In the genomic region with DNA sequence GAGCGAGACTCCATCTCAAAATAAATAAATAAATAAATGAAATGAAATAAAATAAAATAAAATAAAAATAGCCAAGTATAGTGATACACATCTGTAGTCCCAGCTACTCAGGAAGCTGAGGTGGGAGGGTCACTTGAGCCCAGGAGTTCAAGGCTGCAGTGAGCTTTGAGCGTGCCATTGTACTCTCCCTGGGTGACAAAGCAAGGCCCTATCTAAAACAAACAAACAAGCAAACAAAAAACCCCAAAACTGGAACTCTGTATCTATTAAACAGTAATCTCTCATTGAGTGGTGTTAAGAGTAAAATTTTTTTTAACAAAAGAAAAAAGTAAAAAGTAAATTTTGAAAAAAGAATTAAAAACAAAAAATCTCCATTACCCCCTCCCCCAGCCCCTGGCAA, we compare ENCODE assay signal across 2 cellular contexts.
TF ChIP-seq lines count a peak whose summit lies in the region.

No MANE protein-coding gene starts in this region.

TF ChIP-seq in HepG2, 621 proteins besides CTCF, POLR2A, EP300 and RAD21 (continues in another document):
- TF ChIP-seq ZNF430 (CRISPR knock-in tag; IDR thresholded peaks at IDR 0.05) = no peak
- no peak for TF ChIP-seq SOX6 (IDR thresholded peaks at IDR 0.05)
- TF ChIP-seq SOX6 (CRISPR knock-in tag; IDR thresholded peaks at IDR 0.05) = peak; percentile 86
- TF ChIP-seq AGO1 (IDR thresholded peaks at IDR 0.05; ENCODE audit: low read depth, low read length, poor library complexity, severe bottlenecking) = no peak
- no peak for TF ChIP-seq NR1H2 (CRISPR knock-in tag; IDR thresholded peaks at IDR 0.05; ENCODE audit: borderline replicate concordance, low read depth)
- TF ChIP-seq TCF12 (IDR thresholded peaks at IDR 0.05) = no peak
- no peak for TF ChIP-seq TCF12 (CRISPR knock-in tag; IDR thresholded peaks at IDR 0.05)
- no peak for TF ChIP-seq POLR2AphosphoS2 (IDR thresholded peaks at IDR 0.05; ENCODE audit: low read depth, low read length)
- no peak for TF ChIP-seq ZBTB42 (CRISPR knock-in tag; IDR thresholded peaks at IDR 0.05)
- no peak for TF ChIP-seq ZNF652 (CRISPR knock-in tag; IDR thresholded peaks at IDR 0.05; ENCODE audit: borderline replicate concordance, low read depth)
- TF ChIP-seq TEAD2 (CRISPR knock-in tag; IDR thresholded peaks at IDR 0.05) = no peak
- TF ChIP-seq, protein P1, sequence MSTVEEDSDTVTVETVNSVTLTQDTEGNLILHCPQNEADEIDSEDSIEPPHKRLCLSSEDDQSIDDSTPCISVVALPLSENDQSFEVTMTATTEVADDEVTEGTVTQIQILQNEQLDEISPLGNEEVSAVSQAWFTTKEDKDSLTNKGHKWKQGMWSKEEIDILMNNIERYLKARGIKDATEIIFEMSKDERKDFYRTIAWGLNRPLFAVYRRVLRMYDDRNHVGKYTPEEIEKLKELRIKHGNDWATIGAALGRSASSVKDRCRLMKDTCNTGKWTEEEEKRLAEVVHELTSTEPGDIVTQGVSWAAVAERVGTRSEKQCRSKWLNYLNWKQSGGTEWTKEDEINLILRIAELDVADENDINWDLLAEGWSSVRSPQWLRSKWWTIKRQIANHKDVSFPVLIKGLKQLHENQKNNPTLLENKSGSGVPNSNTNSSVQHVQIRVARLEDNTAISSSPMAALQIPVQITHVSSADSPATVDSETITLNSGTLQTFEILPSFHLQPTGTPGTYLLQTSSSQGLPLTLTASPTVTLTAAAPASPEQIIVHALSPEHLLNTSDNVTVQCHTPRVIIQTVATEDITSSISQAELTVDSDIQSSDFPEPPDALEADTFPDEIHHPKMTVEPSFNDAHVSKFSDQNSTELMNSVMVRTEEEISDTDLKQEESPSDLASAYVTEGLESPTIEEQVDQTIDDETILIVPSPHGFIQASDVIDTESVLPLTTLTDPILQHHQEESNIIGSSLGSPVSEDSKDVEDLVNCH (CRISPR knock-in tag; IDR thresholded peaks at IDR 0.05) = no peak
- 0 out of 2 replicates have a peak, but pooled peaks have one; percentile 40 for TF ChIP-seq FOXP1 (IDR thresholded peaks at IDR 0.05)
- TF ChIP-seq FOXP1 (CRISPR knock-in tag; IDR thresholded peaks at IDR 0.05) = peak; percentile 76
- no peak for TF ChIP-seq MTA1 (CRISPR knock-in tag; IDR thresholded peaks at IDR 0.05; ENCODE audit: borderline replicate concordance)
- TF ChIP-seq SPEN (CRISPR knock-in tag; IDR thresholded peaks at IDR 0.05; ENCODE audit: low read depth) = no peak
- no peak for TF ChIP-seq HDAC6 (IDR thresholded peaks at IDR 0.05; ENCODE audit: low read depth, low read length)
- no peak for TF ChIP-seq ZNF879 (CRISPR knock-in tag; IDR thresholded peaks at IDR 0.05)
- TF ChIP-seq HMGA1 (CRISPR knock-in tag; conservative IDR thresholded peaks at IDR 0.05) = no peak
- no peak for TF ChIP-seq HOXA5 (CRISPR knock-in tag; IDR thresholded peaks at IDR 0.05)
- TF ChIP-seq, protein P2, sequence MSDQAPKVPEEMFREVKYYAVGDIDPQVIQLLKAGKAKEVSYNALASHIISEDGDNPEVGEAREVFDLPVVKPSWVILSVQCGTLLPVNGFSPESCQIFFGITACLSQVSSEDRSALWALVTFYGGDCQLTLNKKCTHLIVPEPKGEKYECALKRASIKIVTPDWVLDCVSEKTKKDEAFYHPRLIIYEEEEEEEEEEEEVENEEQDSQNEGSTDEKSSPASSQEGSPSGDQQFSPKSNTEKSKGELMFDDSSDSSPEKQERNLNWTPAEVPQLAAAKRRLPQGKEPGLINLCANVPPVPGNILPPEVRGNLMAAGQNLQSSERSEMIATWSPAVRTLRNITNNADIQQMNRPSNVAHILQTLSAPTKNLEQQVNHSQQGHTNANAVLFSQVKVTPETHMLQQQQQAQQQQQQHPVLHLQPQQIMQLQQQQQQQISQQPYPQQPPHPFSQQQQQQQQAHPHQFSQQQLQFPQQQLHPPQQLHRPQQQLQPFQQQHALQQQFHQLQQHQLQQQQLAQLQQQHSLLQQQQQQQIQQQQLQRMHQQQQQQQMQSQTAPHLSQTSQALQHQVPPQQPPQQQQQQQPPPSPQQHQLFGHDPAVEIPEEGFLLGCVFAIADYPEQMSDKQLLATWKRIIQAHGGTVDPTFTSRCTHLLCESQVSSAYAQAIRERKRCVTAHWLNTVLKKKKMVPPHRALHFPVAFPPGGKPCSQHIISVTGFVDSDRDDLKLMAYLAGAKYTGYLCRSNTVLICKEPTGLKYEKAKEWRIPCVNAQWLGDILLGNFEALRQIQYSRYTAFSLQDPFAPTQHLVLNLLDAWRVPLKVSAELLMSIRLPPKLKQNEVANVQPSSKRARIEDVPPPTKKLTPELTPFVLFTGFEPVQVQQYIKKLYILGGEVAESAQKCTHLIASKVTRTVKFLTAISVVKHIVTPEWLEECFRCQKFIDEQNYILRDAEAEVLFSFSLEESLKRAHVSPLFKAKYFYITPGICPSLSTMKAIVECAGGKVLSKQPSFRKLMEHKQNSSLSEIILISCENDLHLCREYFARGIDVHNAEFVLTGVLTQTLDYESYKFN (CRISPR knock-in tag; conservative IDR thresholded peaks at IDR 0.05) = peak; percentile 59
- no peak for TF ChIP-seq ZNF263 (CRISPR knock-in tag; IDR thresholded peaks at IDR 0.05)
- no peak for TF ChIP-seq MATR3 (CRISPR knock-in tag; IDR thresholded peaks at IDR 0.05)
- 0 out of 4 replicates have a peak, but pooled peaks of 1 of the 2 experiments have one; percentile 48 for TF ChIP-seq NR2F1 (CRISPR knock-in tag; IDR thresholded peaks at IDR 0.05)
- no peak for TF ChIP-seq ZNF703 (CRISPR knock-in tag; IDR thresholded peaks at IDR 0.05; ENCODE audit: borderline replicate concordance)
- no peak for TF ChIP-seq ZNF577 (CRISPR knock-in tag; IDR thresholded peaks at IDR 0.05; ENCODE audit: borderline replicate concordance, low read depth)
- no peak for TF ChIP-seq TOPORS (CRISPR knock-in tag; IDR thresholded peaks at IDR 0.05)
- TF ChIP-seq, protein P3, sequence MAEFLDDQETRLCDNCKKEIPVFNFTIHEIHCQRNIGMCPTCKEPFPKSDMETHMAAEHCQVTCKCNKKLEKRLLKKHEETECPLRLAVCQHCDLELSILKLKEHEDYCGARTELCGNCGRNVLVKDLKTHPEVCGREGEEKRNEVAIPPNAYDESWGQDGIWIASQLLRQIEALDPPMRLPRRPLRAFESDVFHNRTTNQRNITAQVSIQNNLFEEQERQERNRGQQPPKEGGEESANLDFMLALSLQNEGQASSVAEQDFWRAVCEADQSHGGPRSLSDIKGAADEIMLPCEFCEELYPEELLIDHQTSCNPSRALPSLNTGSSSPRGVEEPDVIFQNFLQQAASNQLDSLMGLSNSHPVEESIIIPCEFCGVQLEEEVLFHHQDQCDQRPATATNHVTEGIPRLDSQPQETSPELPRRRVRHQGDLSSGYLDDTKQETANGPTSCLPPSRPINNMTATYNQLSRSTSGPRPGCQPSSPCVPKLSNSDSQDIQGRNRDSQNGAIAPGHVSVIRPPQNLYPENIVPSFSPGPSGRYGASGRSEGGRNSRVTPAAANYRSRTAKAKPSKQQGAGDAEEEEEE (CRISPR knock-in tag; IDR thresholded peaks at IDR 0.05; ENCODE audit: borderline replicate concordance) = no peak
- TF ChIP-seq POLR2G (IDR thresholded peaks at IDR 0.05; ENCODE audit: low read depth, low read length) = no peak
- no peak for TF ChIP-seq MAFK (conservative IDR thresholded peaks at IDR 0.05 in 1 of 2, IDR thresholded peaks at IDR 0.05 in 1 of 2; ENCODE audit: low read length in 2 of 2)
- TF ChIP-seq NPAS2 (CRISPR knock-in tag; IDR thresholded peaks at IDR 0.05; ENCODE audit: borderline replicate concordance) = no peak
- TF ChIP-seq ZKSCAN1 (IDR thresholded peaks at IDR 0.05; ENCODE audit: low read length) = no peak
- TF ChIP-seq ARNT2 (CRISPR knock-in tag; IDR thresholded peaks at IDR 0.05; ENCODE audit: low read depth) = no peak

TF ChIP-seq in K562, 482 proteins besides CTCF, POLR2A, EP300 and RAD21:
- peak; percentile 57 for TF ChIP-seq ARID1B (IDR thresholded peaks at IDR 0.05)
- TF ChIP-seq SMARCA4 (IDR thresholded peaks at IDR 0.05) = 0 out of 2 replicates have a peak, but pooled peaks have one; percentile 33
- TF ChIP-seq SRSF9 (IDR thresholded peaks at IDR 0.05; ENCODE audit: borderline replicate concordance, low read depth, low read length) = no peak
- TF ChIP-seq, protein P4, sequence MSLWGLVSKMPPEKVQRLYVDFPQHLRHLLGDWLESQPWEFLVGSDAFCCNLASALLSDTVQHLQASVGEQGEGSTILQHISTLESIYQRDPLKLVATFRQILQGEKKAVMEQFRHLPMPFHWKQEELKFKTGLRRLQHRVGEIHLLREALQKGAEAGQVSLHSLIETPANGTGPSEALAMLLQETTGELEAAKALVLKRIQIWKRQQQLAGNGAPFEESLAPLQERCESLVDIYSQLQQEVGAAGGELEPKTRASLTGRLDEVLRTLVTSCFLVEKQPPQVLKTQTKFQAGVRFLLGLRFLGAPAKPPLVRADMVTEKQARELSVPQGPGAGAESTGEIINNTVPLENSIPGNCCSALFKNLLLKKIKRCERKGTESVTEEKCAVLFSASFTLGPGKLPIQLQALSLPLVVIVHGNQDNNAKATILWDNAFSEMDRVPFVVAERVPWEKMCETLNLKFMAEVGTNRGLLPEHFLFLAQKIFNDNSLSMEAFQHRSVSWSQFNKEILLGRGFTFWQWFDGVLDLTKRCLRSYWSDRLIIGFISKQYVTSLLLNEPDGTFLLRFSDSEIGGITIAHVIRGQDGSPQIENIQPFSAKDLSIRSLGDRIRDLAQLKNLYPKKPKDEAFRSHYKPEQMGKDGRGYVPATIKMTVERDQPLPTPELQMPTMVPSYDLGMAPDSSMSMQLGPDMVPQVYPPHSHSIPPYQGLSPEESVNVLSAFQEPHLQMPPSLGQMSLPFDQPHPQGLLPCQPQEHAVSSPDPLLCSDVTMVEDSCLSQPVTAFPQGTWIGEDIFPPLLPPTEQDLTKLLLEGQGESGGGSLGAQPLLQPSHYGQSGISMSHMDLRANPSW (CRISPR knock-in tag; IDR thresholded peaks at IDR 0.05) = no peak
- 0 out of 2 replicates have a peak, but pooled peaks have one; percentile 14 for TF ChIP-seq NFE2 (IDR thresholded peaks at IDR 0.05; ENCODE audit: low read depth)
- no peak for TF ChIP-seq ZNF444 (CRISPR knock-in tag; IDR thresholded peaks at IDR 0.05)
- TF ChIP-seq, protein P5, sequence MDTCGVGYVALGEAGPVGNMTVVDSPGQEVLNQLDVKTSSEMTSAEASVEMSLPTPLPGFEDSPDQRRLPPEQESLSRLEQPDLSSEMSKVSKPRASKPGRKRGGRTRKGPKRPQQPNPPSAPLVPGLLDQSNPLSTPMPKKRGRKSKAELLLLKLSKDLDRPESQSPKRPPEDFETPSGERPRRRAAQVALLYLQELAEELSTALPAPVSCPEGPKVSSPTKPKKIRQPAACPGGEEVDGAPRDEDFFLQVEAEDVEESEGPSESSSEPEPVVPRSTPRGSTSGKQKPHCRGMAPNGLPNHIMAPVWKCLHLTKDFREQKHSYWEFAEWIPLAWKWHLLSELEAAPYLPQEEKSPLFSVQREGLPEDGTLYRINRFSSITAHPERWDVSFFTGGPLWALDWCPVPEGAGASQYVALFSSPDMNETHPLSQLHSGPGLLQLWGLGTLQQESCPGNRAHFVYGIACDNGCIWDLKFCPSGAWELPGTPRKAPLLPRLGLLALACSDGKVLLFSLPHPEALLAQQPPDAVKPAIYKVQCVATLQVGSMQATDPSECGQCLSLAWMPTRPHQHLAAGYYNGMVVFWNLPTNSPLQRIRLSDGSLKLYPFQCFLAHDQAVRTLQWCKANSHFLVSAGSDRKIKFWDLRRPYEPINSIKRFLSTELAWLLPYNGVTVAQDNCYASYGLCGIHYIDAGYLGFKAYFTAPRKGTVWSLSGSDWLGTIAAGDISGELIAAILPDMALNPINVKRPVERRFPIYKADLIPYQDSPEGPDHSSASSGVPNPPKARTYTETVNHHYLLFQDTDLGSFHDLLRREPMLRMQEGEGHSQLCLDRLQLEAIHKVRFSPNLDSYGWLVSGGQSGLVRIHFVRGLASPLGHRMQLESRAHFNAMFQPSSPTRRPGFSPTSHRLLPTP (IDR thresholded peaks at IDR 0.05; ENCODE audit: borderline replicate concordance, extremely low read depth, insufficient read length) = no peak
- no peak for TF ChIP-seq ARID2 (IDR thresholded peaks at IDR 0.05)
- 0 out of 2 replicates have a peak, but pooled peaks have one; percentile 2 for TF ChIP-seq ZNF316 (IDR thresholded peaks at IDR 0.05)
- no peak for TF ChIP-seq ZC3H4 (CRISPR knock-in tag; IDR thresholded peaks at IDR 0.05; ENCODE audit: borderline replicate concordance)
- TF ChIP-seq SNIP1 (IDR thresholded peaks at IDR 0.05; ENCODE audit: low read depth) = no peak
- TF ChIP-seq ZNF384 (IDR thresholded peaks at IDR 0.05; ENCODE audit: low read depth, low read length) = no peak
- TF ChIP-seq DPF2 (IDR thresholded peaks at IDR 0.05) = peak; percentile 50; the same call in 1 of the 2 replicates
- TF ChIP-seq ZNF830 (CRISPR knock-in tag; IDR thresholded peaks at IDR 0.05) = no peak
- 0 out of 2 replicates have a peak, but pooled peaks have one; percentile 9 for TF ChIP-seq RFX1 (IDR thresholded peaks at IDR 0.05)
- TF ChIP-seq, protein P6, sequence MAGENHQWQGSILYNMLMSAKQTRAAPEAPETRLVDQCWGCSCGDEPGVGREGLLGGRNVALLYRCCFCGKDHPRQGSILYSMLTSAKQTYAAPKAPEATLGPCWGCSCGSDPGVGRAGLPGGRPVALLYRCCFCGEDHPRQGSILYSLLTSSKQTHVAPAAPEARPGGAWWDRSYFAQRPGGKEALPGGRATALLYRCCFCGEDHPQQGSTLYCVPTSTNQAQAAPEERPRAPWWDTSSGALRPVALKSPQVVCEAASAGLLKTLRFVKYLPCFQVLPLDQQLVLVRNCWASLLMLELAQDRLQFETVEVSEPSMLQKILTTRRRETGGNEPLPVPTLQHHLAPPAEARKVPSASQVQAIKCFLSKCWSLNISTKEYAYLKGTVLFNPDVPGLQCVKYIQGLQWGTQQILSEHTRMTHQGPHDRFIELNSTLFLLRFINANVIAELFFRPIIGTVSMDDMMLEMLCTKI (IDR thresholded peaks at IDR 0.05; ENCODE audit: partially characterized antibody) = no peak
- TF ChIP-seq YY1 (IDR thresholded peaks at IDR 0.05; ENCODE audit: borderline replicate concordance in 1 of 3, control insufficient read depth in 1 of 3, extremely low read depth in 1 of 3, insufficient read depth in 3 of 3, insufficient read length in 1 of 3, insufficient replicate concordance in 2 of 3, low read depth in 1 of 3, low read length in 2 of 3) = peak in 1 of 3 experiments; percentile 10
- no peak for TF ChIP-seq ZNF75A (CRISPR knock-in tag; IDR thresholded peaks at IDR 0.05)
- TF ChIP-seq, protein P7, sequence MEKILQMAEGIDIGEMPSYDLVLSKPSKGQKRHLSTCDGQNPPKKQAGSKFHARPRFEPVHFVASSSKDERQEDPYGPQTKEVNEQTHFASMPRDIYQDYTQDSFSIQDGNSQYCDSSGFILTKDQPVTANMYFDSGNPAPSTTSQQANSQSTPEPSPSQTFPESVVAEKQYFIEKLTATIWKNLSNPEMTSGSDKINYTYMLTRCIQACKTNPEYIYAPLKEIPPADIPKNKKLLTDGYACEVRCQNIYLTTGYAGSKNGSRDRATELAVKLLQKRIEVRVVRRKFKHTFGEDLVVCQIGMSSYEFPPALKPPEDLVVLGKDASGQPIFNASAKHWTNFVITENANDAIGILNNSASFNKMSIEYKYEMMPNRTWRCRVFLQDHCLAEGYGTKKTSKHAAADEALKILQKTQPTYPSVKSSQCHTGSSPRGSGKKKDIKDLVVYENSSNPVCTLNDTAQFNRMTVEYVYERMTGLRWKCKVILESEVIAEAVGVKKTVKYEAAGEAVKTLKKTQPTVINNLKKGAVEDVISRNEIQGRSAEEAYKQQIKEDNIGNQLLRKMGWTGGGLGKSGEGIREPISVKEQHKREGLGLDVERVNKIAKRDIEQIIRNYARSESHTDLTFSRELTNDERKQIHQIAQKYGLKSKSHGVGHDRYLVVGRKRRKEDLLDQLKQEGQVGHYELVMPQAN (IDR thresholded peaks at IDR 0.05; ENCODE audit: borderline replicate concordance) = no peak
- peak in 1 of 2 experiments; percentile 36; a peak in 1 of 4 replicates for TF ChIP-seq FOXA3 (CRISPR knock-in tag; conservative IDR thresholded peaks at IDR 0.05 in 1 of 2, IDR thresholded peaks at IDR 0.05 in 1 of 2)
